ENCODE assay signal across 1 cellular context in genomic region chr5:74510476-74510875, GRCh38.
TF ChIP-seq lines count a peak whose summit lies in the region.

No MANE protein-coding gene starts in this region.

TF ChIP-seq in GM23338, 12 proteins besides CTCF, POLR2A, EP300 and RAD21 (continued from another document):
- TF ChIP-seq ETS1 (IDR thresholded peaks at IDR 0.05) (no peak), STAT1 (IDR thresholded peaks at IDR 0.05; ENCODE audit: unreplicated experiment) (no peak), EZH2 (IDR thresholded peaks at IDR 0.05; ENCODE audit: low read depth, unreplicated experiment) (no peak), EZH2phosphoT487 (IDR thresholded peaks at IDR 0.05; ENCODE audit: unreplicated experiment) (no peak), NANOG (IDR thresholded peaks at IDR 0.05; ENCODE audit: borderline replicate concordance) (no peak)
